19 cellular contexts compared by ENCODE assay signal in the genomic region with DNA sequence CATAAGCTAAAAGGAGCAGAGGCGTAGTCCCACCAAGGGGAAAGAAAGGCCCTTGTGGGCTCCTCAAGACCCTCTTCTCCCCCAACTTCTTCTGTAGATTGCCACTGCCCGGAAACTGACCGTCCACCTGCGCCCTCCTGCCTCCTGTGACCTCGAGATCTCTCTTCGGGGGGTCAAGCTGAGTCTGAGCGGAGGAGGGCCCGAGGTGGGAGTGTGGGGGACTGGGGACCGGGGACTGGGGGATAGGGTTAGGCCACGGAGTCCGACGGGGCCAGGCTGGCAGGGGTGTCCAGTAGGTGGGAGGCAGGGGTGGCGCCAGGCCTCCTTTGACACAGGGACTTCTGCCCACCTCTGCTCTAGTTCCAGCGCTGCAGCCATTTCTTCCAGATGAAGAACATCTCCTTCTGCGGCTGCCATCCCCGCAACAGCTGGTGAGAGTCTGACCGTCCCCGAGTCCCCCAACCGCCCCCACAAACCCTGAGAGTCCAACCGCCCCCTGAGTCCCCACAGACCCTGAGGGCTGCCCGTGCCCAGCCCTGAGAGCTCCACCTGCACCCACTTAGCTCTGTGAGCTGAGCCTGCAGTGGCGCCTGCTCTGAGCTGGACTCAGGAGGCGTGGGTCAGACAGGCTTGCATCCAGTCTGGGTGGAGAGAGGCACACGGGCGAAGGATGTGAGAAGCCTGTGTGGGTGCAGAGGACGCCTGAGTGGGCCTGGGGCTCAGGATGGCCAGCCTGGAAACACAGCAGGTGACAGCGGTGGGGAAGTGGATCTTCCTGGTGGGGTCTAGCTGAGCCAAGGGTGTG. TPM values are rescaled to one million over a fixed set of nuclear protein-coding genes. Genes with fewer than 3 reads are reported as not detected.
DNase-seq lines count a peak whose midpoint lies in the region; ATAC-seq, FAIRE-seq and TF ChIP-seq lines count a peak whose summit lies in the region.
"Had no signal": no experiment of that assay in that cellular context is flagged by ENCODE, and none has a peak within 500 bp of the region (broad histone marks: within the 10 kb centered on the region; RNA-seq: fewer than 3 reads in every experiment).

No MANE protein-coding gene starts in this region.

- TF ChIP-seq CTCF in right atrium auricular region (IDR thresholded peaks at IDR 0.05) (no peak), HEK293 (tag by site-specific recombination; IDR thresholded peaks at IDR 0.05) (no peak), kidney (IDR thresholded peaks at IDR 0.05; ENCODE audit: borderline replicate concordance, extremely low read depth, insufficient read depth) (no peak), spleen (IDR thresholded peaks at IDR 0.05 in 8 of 11, conservative IDR thresholded peaks at IDR 0.05 in 3 of 11) (no peak)

- H3K4me3 ChIP-seq in right cardiac atrium (ENCODE audit: low read length) (no peak overlapping the region), right atrium auricular region (no peak overlapping the region), HEK293 (ENCODE audit: low read depth, low read length) (no peak overlapping the region), kidney (ENCODE audit: low read length in 2 of 2) (no peak overlapping the region), spleen (no peak overlapping the region)

- peak in 2 of 3 donors; percentile 39 to 42 for DNase-seq in right cardiac atrium
- DNase-seq in right atrium auricular region (ENCODE audit: low spot score): no peak
- peak; percentile 51 for DNase-seq in kidney
- peak; percentile 54 for DNase-seq in spleen
- DNase-seq in T1000 (lab: John Stamatoyannopoulos, UW): no peak
- DNase-seq: CD4-positive, CD25-positive, alpha-beta regulatory T cell; DMS79; H9; Kasumi-1; NCI-H1417; NCI-H187; NCI-H446 treated with DMSO at 0.1 percent for 48 hours; NCI-H526 treated with DMSO at 0.1 percent for 48 hours; Right ventricle myocardium superior had no signal

- CTCF ChIA-PET in HEK293 (lab: Yijun Ruan, JAX): interaction anchor here (0.6 to 1.9 kb wide), 6 partner anchors 13 to 176 kb away, joined by 3 to 5 read pairs (median 4); partner anchors contain the start of genes KLHDC7B and SYCE3

- no peak overlapping the region for H3K9ac ChIP-seq in kidney (ENCODE audit: low read length in 2 of 2)

- no peaks in the 10 kb centered on the region for H3K4me1 ChIP-seq in right cardiac atrium (ENCODE audit: control insufficient read depth, insufficient read depth, low read length)
- H3K4me1 ChIP-seq in right atrium auricular region: peaks cover 0 to 6% of the 10 kb centered on the region in 2 donors
- H3K4me1 ChIP-seq in HEK293 (ENCODE audit: control insufficient read depth, insufficient read depth, low read length): no peaks in the 10 kb centered on the region
- no peaks in the 10 kb centered on the region for H3K4me1 ChIP-seq in kidney (ENCODE audit: control insufficient read depth in 1 of 2, insufficient read depth in 1 of 2, low read depth in 1 of 2, low read length in 2 of 2)
- H3K4me1 ChIP-seq in spleen: peaks cover 0 to 13% (median under 1%) of the 10 kb centered on the region in 6 donors

- H3K36me3 ChIP-seq in right atrium auricular region (no peaks in the 10 kb centered on the region), HEK293 (ENCODE audit: control insufficient read depth in 2 of 2, insufficient read depth in 1 of 2, low read length in 2 of 2) (peaks cover 0 to 77% of the 10 kb centered on the region in 2 experiments; a peak in 1 of 3 replicates), kidney (ENCODE audit: control insufficient read depth in 1 of 2, insufficient read depth in 2 of 2, low read length in 2 of 2) (no peaks in the 10 kb centered on the region), spleen (no peaks in the 10 kb centered on the region)

- ATAC-seq in right cardiac atrium (no peak), HG02610 (IDR thresholded peaks at IDR 0.05; ENCODE audit: unreplicated experiment) (no peak)

- WGBS in right cardiac atrium: 76% methylated on average over 27 of the region's 27 CpGs
- WGBS in spleen, 5 donors: 74 to 89% (median 78%) methylated on average over 17 to 27 of the region's 27 CpGs

- TF ChIP-seq POLR2A in spleen (IDR thresholded peaks at IDR 0.05): no peak

- no peaks in the 10 kb centered on the region for H3K9me3 ChIP-seq in right cardiac atrium (ENCODE audit: control insufficient read depth, low read length)
- H3K9me3 ChIP-seq in right atrium auricular region: no peaks in the 10 kb centered on the region
- H3K9me3 ChIP-seq in HEK293 (ENCODE audit: control insufficient read depth, insufficient read depth, low read depth, low read length): no peaks in the 10 kb centered on the region
- H3K9me3 ChIP-seq in kidney (ENCODE audit: control insufficient read depth in 1 of 2, low read length in 2 of 2): no peaks in the 10 kb centered on the region
- no peaks in the 10 kb centered on the region for H3K9me3 ChIP-seq in spleen

- H3K27me3 ChIP-seq in right cardiac atrium (ENCODE audit: control insufficient read depth, insufficient read depth): no peaks in the 10 kb centered on the region
- H3K27me3 ChIP-seq in right atrium auricular region: peaks cover 4 to 8% of the 10 kb centered on the region in 2 donors
- H3K27me3 ChIP-seq in spleen (replicated peaks in 1 of 7): peaks cover 0 to 89% (median 29%) of the 10 kb centered on the region in 7 donors

- H3K27ac ChIP-seq in right cardiac atrium (ENCODE audit: low read length) (no peak overlapping the region), right atrium auricular region (no peak overlapping the region), HEK293 (ENCODE audit: extremely low read depth, low read depth, low read length) (no peak overlapping the region), kidney (ENCODE audit: low read depth in 2 of 2, low read length in 2 of 2) (no peak overlapping the region), spleen (no peak overlapping the region)

- FAIRE-seq in kidney (lab: Jason Lieb, UNC): no peak
- FAIRE-seq: RCC 7860 had no signal

- POLR2A ChIA-PET in HEK293 (lab: Yijun Ruan, JAX): no interaction called here

- intact Hi-C loops in right cardiac atrium (cut with DNase I) (loop anchor here in 1 of 4 donors (10.0 kb wide), 1 partner anchor 112 kb away; no protein-coding TSS in a partner anchor), kidney (cut with DNase I) (no loop called here), spleen (cut with DNase I; ENCODE audit: low total_unique reads) (no loop called here)

TF ChIP-seq in HEK293, 187 proteins besides CTCF, POLR2A, EP300 and RAD21:
- no peak for TF ChIP-seq KLF8 (tag by site-specific recombination; IDR thresholded peaks at IDR 0.05)
- TF ChIP-seq, protein P1, sequence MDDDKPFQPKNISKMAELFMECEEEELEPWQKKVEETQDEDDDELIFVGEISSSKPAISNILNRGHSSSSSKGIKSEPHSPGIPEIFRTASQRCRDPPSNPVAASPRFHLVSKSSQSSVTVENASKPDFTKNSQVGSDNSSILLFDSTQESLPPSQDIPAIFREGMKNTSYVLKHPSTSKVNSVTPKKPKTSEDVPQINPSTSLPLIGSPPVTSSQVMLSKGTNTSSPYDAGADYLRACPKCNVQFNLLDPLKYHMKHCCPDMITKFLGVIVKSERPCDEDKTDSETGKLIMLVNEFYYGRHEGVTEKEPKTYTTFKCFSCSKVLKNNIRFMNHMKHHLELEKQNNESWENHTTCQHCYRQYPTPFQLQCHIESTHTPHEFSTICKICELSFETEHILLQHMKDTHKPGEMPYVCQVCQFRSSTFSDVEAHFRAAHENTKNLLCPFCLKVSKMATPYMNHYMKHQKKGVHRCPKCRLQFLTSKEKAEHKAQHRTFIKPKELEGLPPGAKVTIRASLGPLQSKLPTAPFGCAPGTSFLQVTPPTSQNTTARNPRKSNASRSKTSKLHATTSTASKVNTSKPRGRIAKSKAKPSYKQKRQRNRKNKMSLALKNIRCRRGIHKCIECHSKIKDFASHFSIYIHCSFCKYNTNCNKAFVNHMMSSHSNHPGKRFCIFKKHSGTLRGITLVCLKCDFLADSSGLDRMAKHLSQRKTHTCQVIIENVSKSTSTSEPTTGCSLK (tag by site-specific recombination; IDR thresholded peaks at IDR 0.05): no peak
- 0 out of 2 replicates have a peak, but pooled peaks have one; percentile 24 for TF ChIP-seq EGR2 (tag by site-specific recombination; IDR thresholded peaks at IDR 0.05; ENCODE audit: low read depth)
- no peak for TF ChIP-seq ZNF366 (tag by site-specific recombination; conservative IDR thresholded peaks at IDR 0.05)
- TF ChIP-seq ZNF549 (tag by site-specific recombination; IDR thresholded peaks at IDR 0.05): no peak

RNA-seq across cellular contexts. Expression of gene MAPK8IP2, which starts 6.2 kb away (rescaled TPM):
- under 1 TPM; 0.28 to 0.47 (median 0.38) TPM for total RNA-seq in right cardiac atrium
- 0.57 TPM for polyA plus RNA-seq in right cardiac atrium
- total RNA-seq in right atrium auricular region: under 1 TPM; 0.26 to 0.71 TPM
- 1.1 TPM for total RNA-seq in kidney
- 1.0 TPM for polyA plus RNA-seq in kidney (ENCODE audit: insufficient read depth, low read depth, low replicate concordance)
- total RNA-seq in spleen: 1 to 10 TPM in 3 of 7 donors, under 1 TPM in 4; 0.64 to 2.7 (median 0.79) TPM
- under 1 TPM; 0.22 to 0.99 (median 0.29) TPM for polyA plus RNA-seq in spleen
- polyA plus RNA-seq: CD4-positive, CD25-positive, alpha-beta regulatory T cell had no signal

RNA-seq across cellular contexts. Expression of gene ARSA, which starts 21.2 kb away (rescaled TPM):
- total RNA-seq in right cardiac atrium: 10 to 100 TPM; 30.3 to 37.0 (median 32.2) TPM
- polyA plus RNA-seq in right cardiac atrium: 35.6 TPM
- total RNA-seq in right atrium auricular region: 10 to 100 TPM; 30.7 to 38.9 TPM
- 53.0 TPM for total RNA-seq in kidney
- polyA plus RNA-seq in kidney (ENCODE audit: insufficient read depth, low read depth, low replicate concordance): 52.8 TPM
- 10 to 100 TPM; 51.0 to 80.2 (median 58.7) TPM for total RNA-seq in spleen
- polyA plus RNA-seq in spleen: 100 to 1,000 TPM in 1 of 3 donors, 10 to 100 TPM in 2; 26.0 to 108 (median 86.7) TPM

RNA-seq across cellular contexts. Expression of gene CHKB, which starts 24.1 kb away (rescaled TPM):
- total RNA-seq in right cardiac atrium (10 to 100 TPM; 33.9 to 63.4 (median 42.7) TPM), right atrium auricular region (10 to 100 TPM; 25.1 to 29.5 TPM), kidney (91.7 TPM), spleen (100 to 1,000 TPM in 5 of 7 donors, 10 to 100 TPM in 2; 94.4 to 142 (median 111) TPM)
- polyA plus RNA-seq in right cardiac atrium (44.5 TPM), kidney (ENCODE audit: insufficient read depth, low read depth, low replicate concordance) (73.0 TPM), spleen (100 to 1,000 TPM; 161 to 502 (median 339) TPM)

RNA-seq across cellular contexts. Expression of gene CPT1B, which starts 28.5 kb away (rescaled TPM):
- total RNA-seq in right cardiac atrium (100 to 1,000 TPM; 236 to 290 (median 263) TPM), right atrium auricular region (100 to 1,000 TPM; 184 to 281 TPM), kidney (34.3 TPM), spleen (10 to 100 TPM; 25.0 to 46.4 (median 31.5) TPM)
- polyA plus RNA-seq in right cardiac atrium (217 TPM), kidney (ENCODE audit: insufficient read depth, low read depth, low replicate concordance) (20.6 TPM), spleen (10 to 100 TPM; 23.6 to 55.3 (median 37.0) TPM)

RNA-seq across cellular contexts. Expression of gene SYCE3, which starts 44.0 kb away (rescaled TPM):
- total RNA-seq in right cardiac atrium (not detected), right atrium auricular region (not detected), kidney (not detected), spleen (1 to 10 TPM in 1 of 7 donors, not detected in 6; 3.0 TPM)
- polyA plus RNA-seq in right cardiac atrium (not detected), kidney (ENCODE audit: insufficient read depth, low read depth, low replicate concordance) (4.6 TPM), spleen (under 1 TPM in 1 of 3 donors, not detected in 2; 0.50 TPM)
- total RNA-seq: A673; CD4-positive, CD25-positive, alpha-beta regulatory T cell; Right ventricle myocardium superior had no signal
- polyA plus RNA-seq: BJ; CD4-positive, CD25-positive, alpha-beta regulatory T cell had no signal

Comparison
In these comparisons a context has a peak if more than half of its experiments do, and no peak if none do; other contexts are left out.
1. DNase-seq: peak in right cardiac atrium (2 of 3), kidney (single experiment) and spleen (single experiment); none in right atrium auricular region (single experiment) and T1000 (single experiment).